Comparison of ENCODE assay signal across 8 cellular contexts in the genomic region with DNA sequence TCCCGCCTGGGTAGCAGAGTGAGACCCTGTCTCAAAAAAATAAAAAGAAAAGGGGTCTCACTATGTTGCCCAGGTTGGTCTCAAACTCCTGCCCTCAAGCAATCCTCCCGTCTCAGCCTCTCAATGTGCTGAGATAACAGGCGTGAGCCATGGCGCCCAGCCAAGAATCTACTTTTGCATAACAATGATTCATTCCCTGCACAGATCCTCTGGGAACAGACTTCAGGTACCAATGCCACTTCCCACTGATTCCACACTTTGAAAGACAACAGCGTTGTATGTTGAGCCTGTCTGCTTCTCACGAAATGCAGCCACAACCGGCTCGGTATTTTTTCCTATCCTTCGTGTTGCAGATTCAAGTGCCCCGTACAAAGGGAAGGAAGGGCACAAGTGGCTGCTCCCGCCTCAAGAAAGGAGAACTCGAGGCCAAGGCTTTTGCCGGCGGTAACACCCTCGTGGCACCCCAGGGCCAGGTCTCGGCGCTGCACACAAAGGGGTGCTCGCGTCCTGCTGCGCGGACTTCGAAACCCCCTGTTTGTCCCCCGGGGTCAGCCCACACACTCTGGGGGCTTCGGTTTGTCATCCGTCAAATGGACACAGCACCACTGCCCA. TPM values are rescaled to one million over a fixed set of nuclear protein-coding genes. Genes with fewer than 3 reads are reported as not detected.
DNase-seq lines count a peak whose midpoint lies in the region; ATAC-seq, FAIRE-seq and TF ChIP-seq lines count a peak whose summit lies in the region.

No MANE protein-coding gene starts in this region.

- H3K56ac ChIP-seq in IMR-90 (ENCODE audit: extremely low read depth, insufficient read depth, low read length) = peak overlapping the region; percentile 49; the same call in 1 of the 2 replicates

- H3K18ac ChIP-seq in IMR-90 (ENCODE audit: low read depth, low read length) (peak overlapping the region; percentile 15; the same call in 1 of the 2 replicates), neuronal stem cell (ENCODE audit: low read length) (peak overlapping the region; percentile 95)

- peaks cover 22% of the 10 kb centered on the region for H4K20me1 ChIP-seq in IMR-90 (ENCODE audit: insufficient read depth, low read length)

- peaks cover 42% of the 10 kb centered on the region for H3K4me1 Mint-ChIP-seq in activated naive CD4-positive, alpha-beta T cell treated with anti-CD3 and anti-CD28 coated beads, Interleukin-2, amount 50 U/mL, for 24 hours

- H3K9me1 ChIP-seq in IMR-90 (ENCODE audit: insufficient read depth, low read length) = peaks cover 23% of the 10 kb centered on the region

- H3K9ac ChIP-seq in IMR-90 (ENCODE audit: low read depth, low read length) (peak overlapping the region; percentile 83), neuronal stem cell (ENCODE audit: low read depth, low read length, poor library complexity) (peak overlapping the region; percentile 98)

- H3K27ac Mint-ChIP-seq in activated naive CD4-positive, alpha-beta T cell treated with anti-CD3 and anti-CD28 coated beads, Interleukin-2, amount 50 U/mL, for 24 hours = peak overlapping the region; percentile 77

- H3K9me3 ChIP-seq in IMR-90 (ENCODE audit: control insufficient read depth, insufficient read depth, low read length) (no peaks in the 10 kb centered on the region), Panc1 (ENCODE audit: control insufficient read depth, insufficient read depth, low read depth, low read length) (no peaks in the 10 kb centered on the region), neuronal stem cell (replicated peaks in 1 of 2; ENCODE audit: control insufficient read depth in 2 of 2, insufficient read depth in 1 of 2, low read depth in 1 of 2, low read length in 2 of 2) (no peaks in the 10 kb centered on the region)

- H3K9me3 Mint-ChIP-seq in activated naive CD4-positive, alpha-beta T cell treated with anti-CD3 and anti-CD28 coated beads, Interleukin-2, amount 50 U/mL, for 24 hours = no peaks in the 10 kb centered on the region

- no peak overlapping the region for H2BK12ac ChIP-seq in neuronal stem cell (ENCODE audit: low read length)

- in situ Hi-C loops in IMR-90 (cut with MboI; ENCODE audit: low sequenced_read_pairs) = no loop called here
- in situ Hi-C loops in Panc1 (cut with HindIII; ENCODE audit: low pct_unique_long_range_greater_than_20kb, low sequenced_read_pairs) = no loop called here

- peak overlapping the region; percentile 98 for H2AK9ac ChIP-seq in IMR-90 (replicated peaks; ENCODE audit: low read depth, low read length, poor library complexity)

- H3K4me3 ChIP-seq in IMR-90 (ENCODE audit: insufficient read depth, low read depth, low read length) (peak overlapping the region; percentile 64), Panc1 (ENCODE audit: low read depth in 2 of 2, low read length in 2 of 2) (peak overlapping the region; percentile 81 to 84), neuronal stem cell (ENCODE audit: low read length in 2 of 2) (peak overlapping the region; percentile 88 to 94)

- dilution Hi-C loops in IMR-90 (cut with HindIII; ENCODE audit: low sequenced_read_pairs, unreplicated experiment) = no loop called here

- H2AFZ ChIP-seq in IMR-90 (replicated peaks; ENCODE audit: low read length, poor library complexity) = peak overlapping the region; percentile 96
- H2AFZ ChIP-seq in neuronal stem cell (ENCODE audit: low read length) = peak overlapping the region; percentile 95

- H3K4me2 ChIP-seq in IMR-90 (ENCODE audit: low read depth, low read length) = peak overlapping the region; percentile 95
- H3K4me2 ChIP-seq in neuronal stem cell (ENCODE audit: insufficient read depth, low read length, poor library complexity, severe bottlenecking) = peak overlapping the region; percentile 83

- H3K36me3 Mint-ChIP-seq in activated naive CD4-positive, alpha-beta T cell treated with anti-CD3 and anti-CD28 coated beads, Interleukin-2, amount 50 U/mL, for 24 hours = peaks cover 9% of the 10 kb centered on the region

- H3K27me3 Mint-ChIP-seq in activated naive CD4-positive, alpha-beta T cell treated with anti-CD3 and anti-CD28 coated beads, Interleukin-2, amount 50 U/mL, for 24 hours = no peaks in the 10 kb centered on the region

- H3K23ac ChIP-seq in IMR-90 (ENCODE audit: low read depth, low read length) (peak overlapping the region; percentile 86), neuronal stem cell (ENCODE audit: low read depth, low read length, poor library complexity) (peak overlapping the region; percentile 99)

- H2BK20ac ChIP-seq in IMR-90 (ENCODE audit: low read depth, low read length) = no peak overlapping the region

- H4K8ac ChIP-seq in IMR-90 (ENCODE audit: low read depth in 2 of 2, low read length in 2 of 2) (peak overlapping the region in 1 of 2 experiments; percentile 85; a peak in 1 of 4 replicates), neuronal stem cell (ENCODE audit: low read depth, low read length) (no peak overlapping the region)

- POLR2A ChIA-PET in IMR-90 (lab: Charles Lee; ENCODE audit: unreplicated experiment) = interaction anchor here (0.5 kb wide), 1 partner anchor 45 kb away, joined by 7 read pairs; no protein-coding TSS in a partner anchor
- POLR2A ChIA-PET in Panc1 (lab: Charles Lee) = interaction anchor here (0.5 to 0.6 kb wide), 2 partner anchors 10 to 249 kb away, joined by 4 to 13 read pairs; no protein-coding TSS in a partner anchor

- peak overlapping the region; percentile 31; the same call in 2 of the 3 replicates for H2BK15ac ChIP-seq in IMR-90 (ENCODE audit: low read depth, low read length)
- H2BK15ac ChIP-seq in neuronal stem cell (ENCODE audit: low read length) = no peak overlapping the region

- peaks cover 14 to 43% of the 10 kb centered on the region in 2 experiments for H3K79me1 ChIP-seq in IMR-90 (ENCODE audit: low read depth in 1 of 2, low read length in 2 of 2)
- peaks cover 9% of the 10 kb centered on the region for H3K79me1 ChIP-seq in neuronal stem cell (ENCODE audit: low read depth, low read length)

- peak overlapping the region; percentile 73 for H2AK5ac ChIP-seq in IMR-90 (ENCODE audit: low read depth, low read length)
- H2AK5ac ChIP-seq in neuronal stem cell (ENCODE audit: low read depth, low read length) = peak overlapping the region; percentile 83

- H3K4me1 ChIP-seq in IMR-90 (ENCODE audit: control insufficient read depth, insufficient read depth, low read length) = peaks cover 11% of the 10 kb centered on the region
- H3K4me1 ChIP-seq in Panc1 (ENCODE audit: control insufficient read depth, insufficient read depth, low read length) = peaks cover 18% of the 10 kb centered on the region
- peaks cover 0 to 4% of the 10 kb centered on the region in 2 donors for H3K4me1 ChIP-seq in neuronal stem cell (ENCODE audit: control insufficient read depth in 2 of 2, insufficient read depth in 1 of 2, low read depth in 1 of 2, low read length in 2 of 2)

- no peaks in the 10 kb centered on the region for H3K27me3 ChIP-seq in IMR-90 (ENCODE audit: control insufficient read depth, insufficient read depth, low read length)
- H3K27me3 ChIP-seq in Panc1 (ENCODE audit: control insufficient read depth, insufficient read depth, low read length) = no peaks in the 10 kb centered on the region
- no peaks in the 10 kb centered on the region for H3K27me3 ChIP-seq in neuronal stem cell (ENCODE audit: control insufficient read depth in 3 of 3, insufficient read depth in 3 of 3, low read depth in 1 of 3, low read length in 3 of 3)

- H3K36me3 ChIP-seq in IMR-90 (ENCODE audit: control insufficient read depth, insufficient read depth, low read length) (peaks cover 10% of the 10 kb centered on the region), Panc1 (ENCODE audit: control insufficient read depth, insufficient read depth, low read length) (peaks cover 4% of the 10 kb centered on the region; the same call in 1 of the 2 replicates), neuronal stem cell (replicated peaks in 1 of 2; ENCODE audit: control insufficient read depth in 2 of 2, insufficient read depth in 2 of 2, low read length in 2 of 2) (peaks cover 17 to 38% of the 10 kb centered on the region in 2 donors)

- no peak for TF ChIP-seq CTCF in IMR-90 (conservative IDR thresholded peaks at IDR 0.05; ENCODE audit: low read depth, low read length)
- no peak for TF ChIP-seq CTCF in Panc1 (IDR thresholded peaks at IDR 0.05)

- BruUV-seq in IMR-90 (replicated peaks; lab: Mats Ljungman, UMichigan) (TSS peak; percentile 14), Panc1 (replicated peaks; lab: Mats Ljungman, UMichigan) (TSS peak; percentile 63)

- peak overlapping the region; percentile 78 for H2BK5ac ChIP-seq in IMR-90 (ENCODE audit: low read depth, low read length, poor library complexity, severe bottlenecking)
- H2BK5ac ChIP-seq in neuronal stem cell (ENCODE audit: low read length) = peak overlapping the region; percentile 98

- TF ChIP-seq POLR2A in IMR-90 (IDR thresholded peaks at IDR 0.05; ENCODE audit: low read depth, low read length) = no peak

- intact Hi-C loops in IMR-90 (cut with micrococcal nuclease) = no loop called here
- intact Hi-C loops in Panc1 (cut with micrococcal nuclease; ENCODE audit: unreplicated experiment) = no loop called here

- peak; percentile 52 for DNase-seq in DMS79 (lab: John Stamatoyannopoulos, UW)
- peak; percentile 87 for DNase-seq in IMR-90
- DNase-seq in Panc1 (ENCODE audit: low read depth, low spot score) = peak; percentile 92
- DNase-seq in germinal center (ENCODE audit: low spot score) = peak; percentile 55
- no peak for DNase-seq in neuronal stem cell (ENCODE audit: low spot score)
- no peak for DNase-seq in GM19239 (ENCODE audit: insufficient read length, low spot score)

- no peak for FAIRE-seq in GM19239 (lab: Jason Lieb, UNC)

- peak overlapping the region; percentile 96 for H3K4me3 Mint-ChIP-seq in activated naive CD4-positive, alpha-beta T cell treated with anti-CD3 and anti-CD28 coated beads, Interleukin-2, amount 50 U/mL, for 24 hours

- peak overlapping the region; percentile 91; the same call in 1 of the 2 replicates for H3K14ac ChIP-seq in IMR-90 (replicated peaks; ENCODE audit: low read depth, low read length)
- H3K14ac ChIP-seq in neuronal stem cell (ENCODE audit: low read length) = peak overlapping the region; percentile 94

- peak overlapping the region; percentile 81 for H3K27ac ChIP-seq in IMR-90 (ENCODE audit: insufficient read depth, low read length)
- peak overlapping the region; percentile 89 for H3K27ac ChIP-seq in Panc1 (ENCODE audit: low read length)
- H3K27ac ChIP-seq in neuronal stem cell (replicated peaks; ENCODE audit: low read length) = peak overlapping the region; percentile 75

- ATAC-seq in GM21737 (IDR thresholded peaks at IDR 0.05; ENCODE audit: unreplicated experiment) = peak; percentile 28
- peak; percentile 12 for ATAC-seq in IMR-90 (ENCODE audit: low read depth)
- peak; percentile 35 for ATAC-seq in Panc1

- CTCF ChIA-PET in IMR-90 (lab: Yijun Ruan, JAX) (no interaction called here), Panc1 (lab: Charles Lee) (interaction anchor here (1.2 kb wide), 1 partner anchor 9 kb away, joined by 3 read pairs; no protein-coding TSS in a partner anchor)

- peak overlapping the region; percentile 69 for H4K91ac ChIP-seq in IMR-90 (ENCODE audit: insufficient read depth, low read depth, low read length)
- no peak overlapping the region for H4K91ac ChIP-seq in neuronal stem cell (ENCODE audit: low read depth, low read length, poor library complexity)

- TF ChIP-seq RAD21 in IMR-90 (IDR thresholded peaks at IDR 0.05; ENCODE audit: low read length) = no peak

- H3K4ac ChIP-seq in IMR-90 (ENCODE audit: low read depth, low read length) (peak overlapping the region; percentile 90), neuronal stem cell (ENCODE audit: low read length) (no peak overlapping the region)

- 0% methylated on average over 4 of the region's 25 CpGs; no CpG with 5 or more reads in 1 of the 2 experiments for WGBS in IMR-90 (ENCODE audit: extremely low coverage in 2 of 2, insufficient read length in 1 of 2), 2 experiments
- WGBS in neuronal stem cell (ENCODE audit: extremely low coverage in 2 of 2, insufficient read length in 2 of 2, insufficient replicate concordance in 1 of 2), 2 donors = no CpG with 5 or more reads among the region's 25 CpGs

- H4K5ac ChIP-seq in IMR-90 (ENCODE audit: low read depth, low read length) = peak overlapping the region; percentile 25; the same call in 1 of the 2 replicates

- H2BK120ac ChIP-seq in IMR-90 (ENCODE audit: low read depth, low read length) (0 out of 2 replicates have a peak overlapping the region, but pooled peaks have one; percentile 44), neuronal stem cell (ENCODE audit: low read depth, low read length) (no peak overlapping the region)

RNA-seq across cellular contexts. Expression of a gene that starts 0.7 kb away (rescaled TPM):
- total RNA-seq in IMR-90 (2012; rRNA removed) (33.5 and 35.3 TPM in 2 replicates), Panc1 (2021; ENCODE audit: unreplicated experiment) (22.3 TPM)
- 23.4 and 24.5 TPM in 2 replicates for polyA plus RNA-seq in IMR-90 (2012; rRNA removed)
- 21.9 and 41.7 TPM in 2 replicates for polyA plus RNA-seq in IMR-90 (2012; cell fraction: cytosol; rRNA removed)
- 92.9 and 94.9 TPM in 2 replicates for polyA plus RNA-seq in IMR-90 (2012; cell fraction: nucleus; rRNA removed; ENCODE audit: low replicate concordance)
- polyA plus RNA-seq in Panc1 (2012; ENCODE audit: insufficient read length) = 17.2 TPM
- 10.6 TPM for polyA plus RNA-seq in neuronal stem cell (2013, experiment 1 of 2)
- polyA plus RNA-seq in neuronal stem cell (2013, experiment 2 of 2) = 9.4 TPM

RNA-seq across cellular contexts. Expression of a gene that starts 36.9 kb away (rescaled TPM):
- 162 and 259 TPM in 2 replicates for total RNA-seq in IMR-90 (2012; rRNA removed)
- 226 and 237 TPM in 2 replicates for polyA plus RNA-seq in IMR-90 (2012; rRNA removed)
- 118 and 149 TPM in 2 replicates for polyA plus RNA-seq in IMR-90 (2012; cell fraction: cytosol; rRNA removed)
- 74.5 and 135 TPM in 2 replicates for polyA plus RNA-seq in IMR-90 (2012; cell fraction: nucleus; rRNA removed; ENCODE audit: low replicate concordance)
- total RNA-seq in Panc1 (2021; ENCODE audit: unreplicated experiment) = 199 TPM
- 150 TPM for polyA plus RNA-seq in Panc1 (2012; ENCODE audit: insufficient read length)
- 70.7 TPM for polyA plus RNA-seq in neuronal stem cell (2013, experiment 1 of 2)
- polyA plus RNA-seq in neuronal stem cell (2013, experiment 2 of 2) = 74.1 TPM

Comparison
In these comparisons a context has a peak if more than half of its experiments do, and no peak if none do; other contexts are left out.
1. DNase-seq: peak in DMS79 (single experiment), IMR-90 (single experiment), Panc1 (single experiment) and germinal center (single experiment); none in neuronal stem cell (single experiment) and GM19239 (single experiment).
2. Peak in every context shown above with its lines, with median percentiles within 50 percentile points of each other: ATAC-seq, H3K27ac ChIP-seq and H3K4me3 ChIP-seq.